Comparison of ENCODE assay signal across 7 cellular contexts in genomic region chr1:212699104-212699838, GRCh38. TPM values are rescaled to one million over a fixed set of nuclear protein-coding genes. Genes with fewer than 3 reads are reported as not detected.
DNase-seq lines count a peak whose midpoint lies in the region; ATAC-seq and TF ChIP-seq lines count a peak whose summit lies in the region.

No MANE protein-coding gene starts in this region.

- peaks cover 71% of the 10 kb centered on the region for H3K4me1 Mint-ChIP-seq in stimulated activated effector memory CD8-positive, alpha-beta T cell treated with anti-CD3 and anti-CD28 coated beads, Interleukin-12 subunit alpha, Interleukin-12 subunit beta, amount 100 ng/mL, for 72 hours

- no peak overlapping the region for H3K27ac ChIP-seq in duodenal mucosa (ENCODE audit: low read depth, low read length)

- peak overlapping the region; percentile 84 for H3K4me3 Mint-ChIP-seq in stimulated activated effector memory CD8-positive, alpha-beta T cell treated with anti-CD3 and anti-CD28 coated beads, Interleukin-12 subunit alpha, Interleukin-12 subunit beta, amount 100 ng/mL, for 72 hours

- H3K4me3 ChIP-seq in GM12865 (ENCODE audit: low read depth, low read length) (peak overlapping the region; percentile 80), duodenal mucosa (ENCODE audit: low read depth in 1 of 2, low read length in 2 of 2) (peak overlapping the region; percentile 60 to 69)

- CTCF ChIA-PET in HEK293T (lab: Yijun Ruan, JAX), result interaction anchor here (0.6 to 0.8 kb wide), 2 partner anchors 22 to 243 kb away, joined by 3 read pairs; no protein-coding TSS in a partner anchor

- H3K9me3 Mint-ChIP-seq in stimulated activated effector memory CD8-positive, alpha-beta T cell treated with anti-CD3 and anti-CD28 coated beads, Interleukin-12 subunit alpha, Interleukin-12 subunit beta, amount 100 ng/mL, for 72 hours, result no peaks in the 10 kb centered on the region

- H3K9me3 ChIP-seq in duodenal mucosa (ENCODE audit: control insufficient read depth in 1 of 2, low read length in 2 of 2), result no peaks in the 10 kb centered on the region

- POLR2A ChIA-PET in HEK293T (lab: Yijun Ruan, JAX), result no interaction called here

- H3K4me1 ChIP-seq in duodenal mucosa (ENCODE audit: control insufficient read depth in 1 of 2, insufficient read depth in 2 of 2, low read length in 2 of 2), result peaks cover 15 to 20% of the 10 kb centered on the region in 2 donors

- no peaks in the 10 kb centered on the region for H3K36me3 ChIP-seq in duodenal mucosa (ENCODE audit: control insufficient read depth in 1 of 2, insufficient read depth in 2 of 2, low read length in 2 of 2)

- DNase-seq in GM12865 (ENCODE audit: low read depth) (peak; percentile 78), HEK293T (ENCODE audit: extremely low spot score) (peak; percentile 82), NCI-H1105 (lab: John Stamatoyannopoulos, UW) (peak; percentile 51), lung microvascular endothelial cell (ENCODE audit: low read depth in 2 of 2) (peak; percentile 41 to 49)
- peak; percentile 55 for DNase-seq in activated CD4-positive, CD25-positive, alpha-beta regulatory T cell treated with anti-CD3 and anti-CD28 coated beads, Interleukin-2, amount 50 U/mL, for 72 hours
- DNase-seq in stimulated activated effector memory CD8-positive, alpha-beta T cell treated with anti-CD3 and anti-CD28 coated beads, Interleukin-12 subunit alpha, Interleukin-12 subunit beta, amount 100 ng/mL, for 72 hours (ENCODE audit: low spot score in 2 of 2), result peak; percentile 67 to 93

- H3K9ac ChIP-seq in duodenal mucosa (ENCODE audit: low read depth in 1 of 2, low read length in 2 of 2), result no peak overlapping the region

- TF ChIP-seq CTCF in GM12865 (IDR thresholded peaks at IDR 0.05; ENCODE audit: insufficient read depth, low read depth, low read length, missing control alignments), result peak; percentile 75

- peaks cover 7% of the 10 kb centered on the region for H3K36me3 Mint-ChIP-seq in stimulated activated effector memory CD8-positive, alpha-beta T cell treated with anti-CD3 and anti-CD28 coated beads, Interleukin-12 subunit alpha, Interleukin-12 subunit beta, amount 100 ng/mL, for 72 hours

- H3K27me3 ChIP-seq in duodenal mucosa (ENCODE audit: control insufficient read depth in 1 of 2, insufficient read depth in 2 of 2, low read length in 2 of 2), result peaks cover 19 to 38% of the 10 kb centered on the region in 2 donors

- peak overlapping the region; percentile 89 for H3K27ac Mint-ChIP-seq in stimulated activated effector memory CD8-positive, alpha-beta T cell treated with anti-CD3 and anti-CD28 coated beads, Interleukin-12 subunit alpha, Interleukin-12 subunit beta, amount 100 ng/mL, for 72 hours

- ATAC-seq in stimulated activated effector memory CD8-positive, alpha-beta T cell treated with anti-CD3 and anti-CD28 coated beads, Interleukin-12 subunit alpha, Interleukin-12 subunit beta, amount 100 ng/mL, for 72 hours, result peak; percentile 74

TF ChIP-seq in HEK293T, 16 proteins besides CTCF, POLR2A, EP300 and RAD21:
- TF ChIP-seq HDGF (IDR thresholded peaks at IDR 0.05; ENCODE audit: borderline replicate concordance) (0 out of 2 replicates have a peak, but pooled peaks have one; percentile 21), FOXM1 (IDR thresholded peaks at IDR 0.05; ENCODE audit: borderline replicate concordance) (no peak), LEF1 (IDR thresholded peaks at IDR 0.05; ENCODE audit: borderline replicate concordance) (no peak), PKNOX1 (IDR thresholded peaks at IDR 0.05) (no peak), L3MBTL2 (conservative IDR thresholded peaks at IDR 0.05) (peak; percentile 95), ZNF384 (IDR thresholded peaks at IDR 0.05) (no peak), SP1 (IDR thresholded peaks at IDR 0.05) (no peak), TARDBP (IDR thresholded peaks at IDR 0.05) (no peak), BHLHE40 (IDR thresholded peaks at IDR 0.05; ENCODE audit: borderline replicate concordance) (no peak)

RNA-seq across cellular contexts. Expression of gene BATF3, which starts 0.4 kb away (rescaled TPM):
- total RNA-seq in lung microvascular endothelial cell, result 0.44 and 2.0 TPM in 2 replicates
